Comparison of ENCODE assay signal across 17 cellular contexts in genomic region chr12:94940771-94941170, GRCh38.
DNase-seq lines count a peak whose midpoint lies in the region; ATAC-seq, FAIRE-seq and TF ChIP-seq lines count a peak whose summit lies in the region.
"Had no signal": no experiment of that assay in that cellular context is flagged by ENCODE, and none has a peak within 500 bp of the region (broad histone marks: within the 10 kb centered on the region; RNA-seq: fewer than 3 reads in every experiment).

No MANE protein-coding gene starts in this region.

- no peaks in the 10 kb centered on the region for H3K36me3 ChIP-seq in keratinocyte (ENCODE audit: control insufficient read depth in 2 of 2, extremely low read depth in 1 of 2, insufficient read depth in 2 of 2, low read length in 2 of 2)
- H3K36me3 ChIP-seq in skeletal muscle satellite cell (ENCODE audit: insufficient read depth, low read length): no peaks in the 10 kb centered on the region
- H3K36me3 ChIP-seq: adrenal gland, pancreas, Peyer's patch, sigmoid colon had no signal

- H3K79me2 ChIP-seq in keratinocyte (ENCODE audit: control insufficient read depth, insufficient read depth, low read length): no peaks in the 10 kb centered on the region

- H3K27me3 ChIP-seq in keratinocyte (ENCODE audit: control insufficient read depth, extremely low read depth, insufficient read depth, low read length) (no peaks in the 10 kb centered on the region), skeletal muscle satellite cell (ENCODE audit: control insufficient read depth, insufficient read depth, low read length) (no peaks in the 10 kb centered on the region)
- H3K27me3 ChIP-seq: adrenal gland, pancreas, Peyer's patch, sigmoid colon had no signal

- dilution Hi-C loops in keratinocyte (cut with MboI; ENCODE audit: extremely low pct_ligation_motif_present, low sequenced_read_pairs): no loop called here

- H3K9ac ChIP-seq in keratinocyte (ENCODE audit: control insufficient read depth, extremely low read depth, insufficient read depth, low read length): peak overlapping the region; percentile 29
- peak overlapping the region; percentile 62 for H3K9ac ChIP-seq in skeletal muscle satellite cell (ENCODE audit: low read depth, low read length)

- peaks cover 42 to 53% of the 10 kb centered on the region in 2 donors for H3K4me1 Mint-ChIP-seq in effector memory CD8-positive, alpha-beta T cell (ENCODE audit: low read depth in 2 of 2)

- H3K9me3 ChIP-seq in keratinocyte (ENCODE audit: control insufficient read depth, low read depth, low read length) (no peaks in the 10 kb centered on the region), skeletal muscle satellite cell (replicated peaks; ENCODE audit: low read length) (no peaks in the 10 kb centered on the region)
- H3K9me3 ChIP-seq: adrenal gland, pancreas, Peyer's patch, sigmoid colon had no signal

- FAIRE-seq in keratinocyte (lab: Jason Lieb, UNC): peak; percentile 49
- FAIRE-seq: pancreas, urothelium cell line had no signal

- peaks cover 2 to 10% of the 10 kb centered on the region in 2 donors for H3K9me3 Mint-ChIP-seq in effector memory CD8-positive, alpha-beta T cell

- peak overlapping the region; percentile 96 to 98 for H3K27ac Mint-ChIP-seq in effector memory CD8-positive, alpha-beta T cell
- H3K27ac Mint-ChIP-seq: activated CD4-positive, alpha-beta T cell treated with anti-CD3 and anti-CD28 coated beads, Interleukin-2, amount 10 ng/mL, durations not matched to agents 24 days and 14 days; dendritic cell treated with granulocyte-macrophage colony-stimulating factor and Interleukin-4, amounts not matched to agents 40 ng/mL and 50 ng/mL, for 4 days had no signal

- H3K36me3 Mint-ChIP-seq in effector memory CD8-positive, alpha-beta T cell (ENCODE audit: insufficient read depth): peaks cover 5% of the 10 kb centered on the region

- peak; percentile 10 for ATAC-seq in Right ventricle myocardium inferior
- no peak for ATAC-seq in effector memory CD8-positive, alpha-beta T cell (replicated peaks)

- no peaks in the 10 kb centered on the region for H3K27me3 Mint-ChIP-seq in effector memory CD8-positive, alpha-beta T cell
- H3K27me3 Mint-ChIP-seq: activated CD4-positive, alpha-beta T cell treated with anti-CD3 and anti-CD28 coated beads, Interleukin-2, amount 10 ng/mL, durations not matched to agents 24 days and 14 days; dendritic cell treated with granulocyte-macrophage colony-stimulating factor and Interleukin-4, amounts not matched to agents 40 ng/mL and 50 ng/mL, for 4 days had no signal

- no peak overlapping the region for H3K4me3 ChIP-seq in keratinocyte (ENCODE audit: control insufficient read depth in 2 of 3, extremely low read depth in 1 of 3, insufficient read depth in 2 of 3, low read depth in 1 of 3, low read length in 3 of 3)
- no peak overlapping the region for H3K4me3 ChIP-seq in skeletal muscle satellite cell (ENCODE audit: low read length)
- H3K4me3 ChIP-seq: adrenal gland, pancreas, Peyer's patch, sigmoid colon had no signal

- H3K4me2 ChIP-seq in keratinocyte (ENCODE audit: control insufficient read depth, extremely low read depth, insufficient read depth, low read depth, low read length) (no peak overlapping the region), skeletal muscle satellite cell (ENCODE audit: low read length) (peak overlapping the region; percentile 27)

- no peaks in the 10 kb centered on the region for H4K20me1 ChIP-seq in keratinocyte (ENCODE audit: control insufficient read depth, extremely low read depth, insufficient read depth, low read length)

- H2AFZ ChIP-seq in keratinocyte (ENCODE audit: control insufficient read depth, low read length): no peak overlapping the region

- H3K4me1 ChIP-seq in keratinocyte (ENCODE audit: control insufficient read depth, extremely low read depth, insufficient read depth, low read length): peaks cover 13% of the 10 kb centered on the region
- H3K4me1 ChIP-seq in skeletal muscle satellite cell (ENCODE audit: control insufficient read depth, insufficient read depth, low read length): peaks cover 14% of the 10 kb centered on the region
- H3K4me1 ChIP-seq: adrenal gland, pancreas, Peyer's patch, sigmoid colon had no signal

- H3K9me1 ChIP-seq in keratinocyte (ENCODE audit: control insufficient read depth, extremely low read depth, insufficient read depth, low read length): no peaks in the 10 kb centered on the region

- intact Hi-C loops in Right ventricle myocardium inferior (cut with DNase I): no loop called here
- intact Hi-C loops in cardiac septum (cut with DNase I): no loop called here

- TF ChIP-seq CTCF in keratinocyte (optimal IDR thresholded peaks at IDR 0.05 in 1 of 3, IDR thresholded peaks at IDR 0.05 in 1 of 3, conservative IDR thresholded peaks at IDR 0.05 in 1 of 3; ENCODE audit: extremely low read depth in 1 of 3, insufficient read depth in 2 of 3, low read length in 3 of 3): no peak

- peak overlapping the region; percentile 25 for H3K27ac ChIP-seq in keratinocyte (ENCODE audit: control insufficient read depth, insufficient read depth, low read length)
- H3K27ac ChIP-seq: adrenal gland, pancreas, Peyer's patch, sigmoid colon, VCaP had no signal

- DNase-seq in Right ventricle myocardium inferior (ENCODE audit: missing footprints): no peak
- no peak for DNase-seq in cardiac septum (ENCODE audit: low spot score)
- DNase-seq in effector memory CD8-positive, alpha-beta T cell: no peak
- DNase-seq in keratinocyte (ENCODE audit: low read depth, low spot score): no peak
- DNase-seq in C1 segment of cervical spinal cord (lab: John Stamatoyannopoulos, UW): no peak
- DNase-seq in activated CD4-positive, alpha-beta T cell treated with anti-CD3 and anti-CD28 coated beads, Interleukin-2, amount 50 U/mL, for 1 hour: no peak
- DNase-seq in NCI-H524 (lab: John Stamatoyannopoulos, UW): no peak
- DNase-seq: DMS 273 treated with DMSO at 0.1 percent for 48 hours, pancreas, sigmoid colon had no signal

- H3K4me3 Mint-ChIP-seq in effector memory CD8-positive, alpha-beta T cell: no peak overlapping the region
- H3K4me3 Mint-ChIP-seq: activated CD4-positive, alpha-beta T cell treated with anti-CD3 and anti-CD28 coated beads, Interleukin-2, amount 10 ng/mL, durations not matched to agents 24 days and 14 days; dendritic cell treated with granulocyte-macrophage colony-stimulating factor and Interleukin-4, amounts not matched to agents 40 ng/mL and 50 ng/mL, for 4 days had no signal
